In genomic region chr20:38145094-38146075, GRCh38 we compare ENCODE assay signal across 1 cellular context.
TF ChIP-seq lines count a peak whose summit lies in the region.

No MANE protein-coding gene starts in this region.

TF ChIP-seq in IMR-90, 13 proteins besides CTCF, POLR2A, EP300 and RAD21 (continued from another document):
- TF ChIP-seq SMC3 (IDR thresholded peaks at IDR 0.05; ENCODE audit: low read depth, low read length) (no peak), CHD1 (IDR thresholded peaks at IDR 0.05; ENCODE audit: low read depth, low read length) (no peak), MAFK (IDR thresholded peaks at IDR 0.05; ENCODE audit: low read depth, low read length) (no peak), NFE2L2 (IDR thresholded peaks at IDR 0.05; ENCODE audit: low read depth, low read length) (no peak), ELK1 (IDR thresholded peaks at IDR 0.05; ENCODE audit: borderline replicate concordance, low read depth, low read length) (no peak), RFX5 (IDR thresholded peaks at IDR 0.05; ENCODE audit: low read depth, low read length) (no peak), CEBPB (IDR thresholded peaks at IDR 0.05; ENCODE audit: low read depth, low read length) (peak; percentile 95), RCOR1 (IDR thresholded peaks at IDR 0.05; ENCODE audit: insufficient replicate concordance, low read length) (peak; percentile 81), MXI1 (IDR thresholded peaks at IDR 0.05; ENCODE audit: borderline replicate concordance, low read depth, low read length) (no peak)
